In the genomic region with DNA sequence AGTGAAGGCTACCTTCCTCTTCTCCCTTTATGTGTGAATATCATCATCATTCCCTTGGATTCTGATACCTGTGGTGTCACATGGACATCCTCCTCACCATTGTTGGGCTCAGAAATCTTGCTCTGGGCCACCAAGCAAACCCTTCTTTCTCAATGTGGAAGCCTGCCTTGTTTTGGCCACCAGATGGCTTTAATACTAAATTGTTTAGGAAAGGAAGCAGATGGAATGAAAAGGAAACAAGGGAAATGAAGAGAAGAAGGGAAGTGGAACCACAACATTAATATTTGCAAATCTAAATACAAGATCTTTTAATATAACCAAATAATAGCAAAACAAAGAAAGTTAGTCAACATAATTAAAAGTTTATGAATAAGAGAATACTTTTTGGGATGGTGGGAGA, we compare ENCODE assay signal across 1 cellular context.
TF ChIP-seq lines count a peak whose summit lies in the region.

No MANE protein-coding gene starts in this region.

TF ChIP-seq in endothelial cell of umbilical vein, 7 proteins besides CTCF, POLR2A, EP300 and RAD21:
- TF ChIP-seq GATA2 (IDR thresholded peaks at IDR 0.05; ENCODE audit: insufficient read depth, insufficient read length, low read depth, low read length) (no peak), EZH2 (IDR thresholded peaks at IDR 0.05; ENCODE audit: borderline replicate concordance, low read depth, low read length, severe bottlenecking) (no peak), MAX (IDR thresholded peaks at IDR 0.05; ENCODE audit: insufficient read depth, insufficient read length) (no peak), FOS (IDR thresholded peaks at IDR 0.05; ENCODE audit: borderline replicate concordance, insufficient read depth, low read length) (no peak), POLR2AphosphoS5 (IDR thresholded peaks at IDR 0.05; ENCODE audit: insufficient read depth, low read depth, low read length) (no peak), JUN (IDR thresholded peaks at IDR 0.05; ENCODE audit: borderline replicate concordance, insufficient read depth, insufficient read length, low read depth) (no peak), MYC (IDR thresholded peaks at IDR 0.05; ENCODE audit: low read depth, low read length) (no peak)
